ENCODE assay signal across 1 cellular context in genomic region chr7:73716318-73716890, GRCh38.
TF ChIP-seq lines count a peak whose summit lies in the region.

No MANE protein-coding gene starts in this region.

TF ChIP-seq in SK-N-SH, 30 proteins besides CTCF, POLR2A, EP300 and RAD21 (continued from another document):
- TF ChIP-seq REST (IDR thresholded peaks at IDR 0.05; ENCODE audit: low read depth, low read length) (no peak), ZBTB33 (IDR thresholded peaks at IDR 0.05; ENCODE audit: borderline replicate concordance, low read depth) (no peak), RCOR1 (IDR thresholded peaks at IDR 0.05; ENCODE audit: low read length) (no peak), NRF1 (IDR thresholded peaks at IDR 0.05; ENCODE audit: low read depth, low read length) (no peak), FOSL2 (IDR thresholded peaks at IDR 0.05; ENCODE audit: borderline replicate concordance, low read depth) (no peak)
